In the genomic region with DNA sequence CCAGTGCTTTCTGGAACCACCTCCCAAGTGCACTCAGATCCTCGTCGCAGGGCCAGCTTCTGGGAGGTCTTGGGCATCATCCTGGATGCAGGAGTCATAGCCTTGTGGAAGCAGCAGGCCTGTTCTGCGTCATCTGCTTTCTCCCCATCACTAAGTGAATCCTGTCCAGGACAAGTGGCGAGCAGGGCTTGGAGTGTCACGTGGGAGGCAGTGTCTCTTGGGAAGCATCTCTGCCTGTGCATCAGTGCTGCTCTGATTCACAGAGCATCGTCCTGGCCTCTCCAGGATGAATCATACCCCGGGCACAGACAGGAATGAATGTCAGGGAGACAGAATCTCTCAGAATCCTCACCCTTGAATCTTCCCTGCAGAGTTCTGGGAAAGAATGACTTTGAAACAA, we compare ENCODE assay signal across 12 cellular contexts. TPM values are rescaled to one million over a fixed set of nuclear protein-coding genes. Genes with fewer than 3 reads are reported as not detected.
DNase-seq lines count a peak whose midpoint lies in the region; ATAC-seq and TF ChIP-seq lines count a peak whose summit lies in the region.
"Had no signal": no experiment of that assay in that cellular context is flagged by ENCODE, and none has a peak within 500 bp of the region (broad histone marks: within the 10 kb centered on the region; RNA-seq: fewer than 3 reads in every experiment).

No MANE protein-coding gene starts in this region.

- intact Hi-C loops in colonic mucosa (cut with DNase I), result no loop called here
- intact Hi-C loops in activated naive CD4-positive, alpha-beta T cell treated with anti-CD3 and anti-CD28 coated beads for 36 hours (cut with micrococcal nuclease), result no loop called here

- H3K27me3 Mint-ChIP-seq in activated naive CD4-positive, alpha-beta T cell treated with anti-CD3 and anti-CD28 coated beads for 36 hours (ENCODE audit: low read depth), result peaks cover 4% of the 10 kb centered on the region
- H3K27me3 Mint-ChIP-seq: CD4-positive, alpha-beta T cell had no signal

- TF ChIP-seq CTCF in AG04449 (IDR thresholded peaks at IDR 0.05; ENCODE audit: insufficient read depth, low read length, missing control alignments) (no peak), colonic mucosa (IDR thresholded peaks at IDR 0.05) (no peak)

- H3K4me3 ChIP-seq in AG04449 (ENCODE audit: low read depth, low read length) (no peak overlapping the region), MG63 (no peak overlapping the region), colonic mucosa (no peak overlapping the region), mesodermal cell (ENCODE audit: extremely low read depth, insufficient read depth, low read length, poor library complexity, severe bottlenecking) (no peak overlapping the region)

- CTCF ChIA-PET in AG04449 (lab: Yijun Ruan, JAX), result interaction anchor here (0.8 kb wide), 1 partner anchor 37 kb away, joined by 3 read pairs; no protein-coding TSS in a partner anchor
- CTCF ChIA-PET in activated naive CD4-positive, alpha-beta T cell treated with anti-CD3 and anti-CD28 coated beads for 36 hours (lab: Charles Lee), result no interaction called here

- H3K9me3 ChIP-seq in MG63 (no peaks in the 10 kb centered on the region), colonic mucosa (no peaks in the 10 kb centered on the region), mesodermal cell (ENCODE audit: control insufficient read depth, low read length) (no peaks in the 10 kb centered on the region)

- H3K27me3 ChIP-seq in MG63 (no peaks in the 10 kb centered on the region), colonic mucosa (no peaks in the 10 kb centered on the region)

- H3K36me3 Mint-ChIP-seq in activated naive CD4-positive, alpha-beta T cell treated with anti-CD3 and anti-CD28 coated beads for 36 hours (ENCODE audit: low read depth), result no peaks in the 10 kb centered on the region

- H3K4me1 ChIP-seq in colonic mucosa (no peaks in the 10 kb centered on the region), mesodermal cell (ENCODE audit: control insufficient read depth, insufficient read depth, low read length, poor library complexity, severe bottlenecking) (peaks cover 21% of the 10 kb centered on the region)

- H3K4me1 Mint-ChIP-seq in activated naive CD4-positive, alpha-beta T cell treated with anti-CD3 and anti-CD28 coated beads for 36 hours (ENCODE audit: low read depth), result no peaks in the 10 kb centered on the region

- peak; percentile 80 for DNase-seq in AG04449 (ENCODE audit: low read depth, low spot score)
- peak; percentile 63 for DNase-seq in MG63
- peak; percentile 15 for DNase-seq in colonic mucosa
- DNase-seq in NCI-H82 (lab: John Stamatoyannopoulos, UW), result no peak
- DNase-seq in activated naive CD4-positive, alpha-beta T cell treated with anti-CD3 and anti-CD28 coated beads for 36 hours, result no peak
- DNase-seq in activated effector memory CD4-positive, alpha-beta T cell treated with Interleukin-2 at 50 U/mL for 16 hours, result no peak
- DNase-seq: CD4-positive, alpha-beta T cell; effector memory CD8-positive, alpha-beta T cell; NCI-H2107 had no signal

- H3K27ac Mint-ChIP-seq in activated naive CD4-positive, alpha-beta T cell treated with anti-CD3 and anti-CD28 coated beads for 36 hours, result no peak overlapping the region
- H3K27ac Mint-ChIP-seq: CD4-positive, alpha-beta T cell; effector memory CD8-positive, alpha-beta T cell had no signal

- H3K36me3 ChIP-seq in MG63 (no peaks in the 10 kb centered on the region), colonic mucosa (no peaks in the 10 kb centered on the region), mesodermal cell (ENCODE audit: control insufficient read depth, insufficient read depth, low read length) (no peaks in the 10 kb centered on the region)

- POLR2A ChIA-PET in AG04449 (lab: Yijun Ruan, JAX), result interaction anchor here (1.5 kb wide), 1 partner anchor 21 kb away, joined by 3 read pairs; no protein-coding TSS in a partner anchor

- no peak overlapping the region for H3K9ac ChIP-seq in colonic mucosa (ENCODE audit: low read depth in 2 of 2, low read length in 2 of 2)

- no peaks in the 10 kb centered on the region for H3K9me3 Mint-ChIP-seq in activated naive CD4-positive, alpha-beta T cell treated with anti-CD3 and anti-CD28 coated beads for 36 hours
- H3K9me3 Mint-ChIP-seq: CD4-positive, alpha-beta T cell; effector memory CD8-positive, alpha-beta T cell had no signal

- no peak overlapping the region for H3K4me3 Mint-ChIP-seq in activated naive CD4-positive, alpha-beta T cell treated with anti-CD3 and anti-CD28 coated beads for 36 hours
- H3K4me3 Mint-ChIP-seq: CD4-positive, alpha-beta T cell; effector memory CD8-positive, alpha-beta T cell had no signal

- no peak overlapping the region for H3K27ac ChIP-seq in colonic mucosa
- H3K27ac ChIP-seq in mesodermal cell (ENCODE audit: low read depth, low read length, severe bottlenecking), result peak overlapping the region; percentile 89

- 80 to 84% methylated on average over 5 to 6 of the region's 7 CpGs for WGBS in mesodermal cell (ENCODE audit: insufficient coverage in 2 of 2), 2 experiments

- ATAC-seq in HG02938 (IDR thresholded peaks at IDR 0.05; ENCODE audit: unreplicated experiment), result no peak
- ATAC-seq: effector memory CD8-positive, alpha-beta T cell had no signal

RNA-seq across cellular contexts. Expression of a gene that starts 32.8 kb away (rescaled TPM):
- total RNA-seq in MG63 (2014; rRNA removed; shearing (Covaris generic); ENCODE audit: low replicate concordance), result 0.07 and 0.33 TPM in 2 replicates
- total RNA-seq in colonic mucosa, result under 1 TPM; 0.10 to 0.19 TPM
- polyA plus RNA-seq in mesodermal cell (2013, experiment 1 of 2), result 1.9 TPM
- 1.7 TPM for polyA plus RNA-seq in mesodermal cell (2013, experiment 2 of 2)
- total RNA-seq in activated naive CD4-positive, alpha-beta T cell treated with anti-CD3 and anti-CD28 coated beads for 36 hours, result not detected
- total RNA-seq: CD4-positive, alpha-beta T cell; SK-MEL-5 had no signal

Comparison
In these comparisons a context has a peak if more than half of its experiments do, and no peak if none do; other contexts are left out.
1. DNase-seq: peak in AG04449 (single experiment), MG63 (single experiment) and colonic mucosa (single experiment); none in NCI-H82 (single experiment), activated naive CD4-positive, alpha-beta T cell treated with anti-CD3 and anti-CD28 coated beads for 36 hours (single experiment) and activated effector memory CD4-positive, alpha-beta T cell treated with Interleukin-2 at 50 U/mL for 16 hours (single experiment).